ENCODE assay signal across 14 cellular contexts in genomic region chr14:19482093-19482492, GRCh38. TPM values are rescaled to one million over a fixed set of nuclear protein-coding genes. Genes with fewer than 3 reads are reported as not detected.
"Had no signal": no experiment of that assay in that cellular context is flagged by ENCODE, and none has a peak within 500 bp of the region (broad histone marks: within the 10 kb centered on the region; RNA-seq: fewer than 3 reads in every experiment).

No MANE protein-coding gene starts in this region.

RNA-seq across cellular contexts. Expression of gene POTEG, which starts 48.0 kb away (rescaled TPM):
- total RNA-seq: activated B cell treated with CpG ODN at 0.5 μM for 24 hours; activated CD4-positive, alpha-beta memory T cell treated with anti-CD3 and anti-CD28 coated beads for 36 hours; activated CD4-positive, alpha-beta memory T cell treated with anti-CD3 and anti-CD28 coated beads, Interleukin-2, amount 10 ng/mL, durations not matched to agents 7 days and 5 days; activated CD4-positive, alpha-beta T cell treated with anti-CD3 and anti-CD28 coated beads for 36 hours; activated CD4-positive, alpha-beta T cell treated with anti-CD3 and anti-CD28 coated beads, Interleukin-2, amount 10 ng/mL, durations not matched to agents 24 days and 14 days; activated CD4-positive, alpha-beta T cell treated with anti-CD3 and anti-CD28 coated beads, Interleukin-2, amount 10 ng/mL, durations not matched to agents 7 days and 5 days; activated CD8-positive, alpha-beta memory T cell treated with anti-CD3 and anti-CD28 coated beads for 36 hours; activated CD8-positive, alpha-beta memory T cell treated with anti-CD3 and anti-CD28 coated beads, Interleukin-2, amount 10 ng/mL, durations not matched to agents 7 days and 5 days; activated CD8-positive, alpha-beta T cell treated with anti-CD3 and anti-CD28 coated beads for 36 hours; activated CD8-positive, alpha-beta T cell treated with anti-CD3 and anti-CD28 coated beads, Interleukin-2, amount 10 ng/mL, durations not matched to agents 7 days and 5 days; T-helper 1 cell treated with Interleukin-12 subunit alpha and Interleukin-12 subunit beta and Interleukin-4 antibody, amounts not matched to agents 30 ng/mL and 1 ng/mL, for 36 hours; T-helper 17 cell; T-helper 2 cell treated with Interferon-gamma antibody and Interleukin-4, amounts not matched to agents 100 ng/mL and 5 ng/mL, for 36 hours; WTC11 had no signal
